ENCODE assay signal across 2 cellular contexts in genomic region chr10:115921795-115922194, GRCh38.
TF ChIP-seq lines count a peak whose summit lies in the region.

No MANE protein-coding gene starts in this region.

TF ChIP-seq in IMR-90, 13 proteins besides CTCF, POLR2A, EP300 and RAD21 (continued from another document):
- TF ChIP-seq ELK1 (IDR thresholded peaks at IDR 0.05; ENCODE audit: borderline replicate concordance, low read depth, low read length) (no peak), CHD1 (IDR thresholded peaks at IDR 0.05; ENCODE audit: low read depth, low read length) (no peak), CEBPB (IDR thresholded peaks at IDR 0.05; ENCODE audit: low read depth, low read length) (no peak), USF2 (IDR thresholded peaks at IDR 0.05; ENCODE audit: low read depth, low read length) (no peak), RFX5 (IDR thresholded peaks at IDR 0.05; ENCODE audit: low read depth, low read length) (no peak), MAZ (IDR thresholded peaks at IDR 0.05; ENCODE audit: borderline replicate concordance, low read depth, low read length) (no peak), MXI1 (IDR thresholded peaks at IDR 0.05; ENCODE audit: borderline replicate concordance, low read depth, low read length) (no peak), MAFK (IDR thresholded peaks at IDR 0.05; ENCODE audit: low read depth, low read length) (no peak), FOS (IDR thresholded peaks at IDR 0.05; ENCODE audit: low read depth, low read length) (no peak), SMC3 (IDR thresholded peaks at IDR 0.05; ENCODE audit: low read depth, low read length) (no peak), NFE2L2 (IDR thresholded peaks at IDR 0.05; ENCODE audit: low read depth, low read length) (no peak)

TF ChIP-seq in SK-N-SH, 30 proteins besides CTCF, POLR2A, EP300 and RAD21 (continued from another document):
- TF ChIP-seq ZBTB33 (IDR thresholded peaks at IDR 0.05; ENCODE audit: borderline replicate concordance, low read depth) (no peak), NFIC (IDR thresholded peaks at IDR 0.05; ENCODE audit: borderline replicate concordance) (no peak), RFX5 (IDR thresholded peaks at IDR 0.05; ENCODE audit: low read length) (no peak), TCF12 (IDR thresholded peaks at IDR 0.05) (no peak)
